Comparison of ENCODE assay signal across 1 cellular context in genomic region chr1:179813626-179814351, GRCh38.
TF ChIP-seq lines count a peak whose summit lies in the region.

No MANE protein-coding gene starts in this region.

TF ChIP-seq in WTC11, 78 proteins besides CTCF, POLR2A, EP300 and RAD21 (continued from another document):
- TF ChIP-seq E2F4 (CRISPR knock-in tag; IDR thresholded peaks at IDR 0.05; ENCODE audit: borderline replicate concordance, low read depth): no peak
- no peak for TF ChIP-seq HMGXB4 (CRISPR knock-in tag; IDR thresholded peaks at IDR 0.05)
- TF ChIP-seq MAX (CRISPR knock-in tag; IDR thresholded peaks at IDR 0.05): no peak
- TF ChIP-seq ETV6 (CRISPR knock-in tag; IDR thresholded peaks at IDR 0.05): no peak
